Comparison of ENCODE assay signal across 8 cellular contexts in the genomic region with DNA sequence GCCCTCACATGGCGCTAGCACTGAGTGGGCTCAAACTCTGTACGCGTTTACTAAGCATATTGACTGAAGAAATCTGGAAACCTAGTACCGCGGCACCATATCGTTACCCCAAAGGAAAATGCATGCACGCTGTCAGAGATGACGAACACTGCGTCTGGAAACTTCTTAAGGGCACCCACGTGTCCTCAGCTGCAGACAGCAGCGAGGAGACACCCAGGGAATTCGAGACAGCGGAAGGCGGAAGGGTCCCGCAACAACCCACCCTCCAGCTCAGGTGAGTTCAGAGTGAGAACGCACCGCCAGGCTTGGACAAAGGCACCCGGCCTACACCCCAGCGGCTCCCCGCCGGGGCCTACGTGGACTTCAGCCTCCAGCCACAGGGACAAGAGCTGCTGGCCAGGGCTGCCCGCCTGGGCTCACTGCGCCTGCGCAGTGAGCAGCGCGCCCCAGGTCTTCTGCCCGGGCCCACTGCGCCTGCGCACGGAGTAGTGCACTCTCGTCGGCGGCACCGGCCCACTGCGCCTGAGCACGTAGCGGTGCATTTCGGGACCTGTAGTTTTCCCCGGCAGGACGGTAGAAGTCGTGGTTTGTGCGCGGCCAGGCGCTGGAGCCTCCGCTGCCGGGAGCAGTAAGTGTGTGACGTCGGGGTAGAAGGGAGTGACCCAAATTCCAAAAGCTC. TPM values are rescaled to one million over a fixed set of nuclear protein-coding genes. Genes with fewer than 3 reads are reported as not detected.
A peak's percentile ranks its signal among the peaks of the same experiment; 100 is the strongest.
DNase-seq lines count a peak whose midpoint lies in the region; ATAC-seq and TF ChIP-seq lines count a peak whose summit lies in the region.
"Not testable (repeated sequence)": the region's sequence is repeated elsewhere in the genome, so short reads cannot be mapped to it uniquely, and the experiment has no call there.

A gene with protein sequence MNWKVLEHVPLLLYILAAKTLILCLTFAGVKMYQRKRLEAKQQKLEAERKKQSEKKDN (plus strand): TSS at position 568 of the 679 bp plus-strand sequence. CDS start 3,998 bp downstream, outside the sequence.

- H3K4me2 ChIP-seq in mammary epithelial cell (ENCODE audit: insufficient read depth, low read depth, low read length): not testable (repeated sequence)

- dilution Hi-C loops in mammary epithelial cell (cut with HindIII; ENCODE audit: low sequenced_read_pairs): not testable (repeated sequence)

- CTCF ChIA-PET in T-cell (lab: Charles Lee); mammary epithelial cell (lab: Charles Lee; ENCODE audit: low non-redundant PET): not testable (repeated sequence)

- not testable (repeated sequence) for H3K27ac Mint-ChIP-seq in T-cell

- not testable (repeated sequence) for H3K36me3 ChIP-seq in mammary epithelial cell (ENCODE audit: insufficient read depth, low read length); right lobe of liver

- TF ChIP-seq CTCF in mammary epithelial cell (conservative IDR thresholded peaks at IDR 0.05 in 1 of 2, IDR thresholded peaks at IDR 0.05 in 1 of 2; ENCODE audit: extremely low read depth in 1 of 2, insufficient read depth in 1 of 2, low read depth in 1 of 2, low read length in 2 of 2); right lobe of liver (IDR thresholded peaks at IDR 0.05): not testable (repeated sequence)

- not testable (repeated sequence) for H4K20me1 ChIP-seq in mammary epithelial cell (ENCODE audit: insufficient read depth, low read length)

- H3K4me1 Mint-ChIP-seq in T-cell: not testable (repeated sequence)

- ATAC-seq in GM18499 (IDR thresholded peaks at IDR 0.05; ENCODE audit: insufficient read depth, unreplicated experiment): peak; percentile 53
- peak; percentile 98 for ATAC-seq in GM19463 (IDR thresholded peaks at IDR 0.05; ENCODE audit: unreplicated experiment)
- ATAC-seq in HG02678 (IDR thresholded peaks at IDR 0.05; ENCODE audit: unreplicated experiment): peak; percentile 96
- peak; percentile 96 for ATAC-seq in HG03280 (IDR thresholded peaks at IDR 0.05; ENCODE audit: unreplicated experiment)
- peak; percentile 96 to 98 (median 96) for ATAC-seq in T-cell (replicated peaks in 1 of 4)
- peak; percentile 96 to 98 (median 97) for ATAC-seq in right lobe of liver
- peak; percentile 97 for ATAC-seq in stimulated activated naive CD8-positive, alpha-beta T cell treated with anti-CD3 and anti-CD28 coated beads, Interleukin-15, Interleukin-2, amounts not matched to agents 100 U/mL and 50 U/mL, for 24 hours

- not testable (repeated sequence) for H3K9me3 Mint-ChIP-seq in T-cell

- H2AFZ ChIP-seq in mammary epithelial cell (ENCODE audit: low read depth, low read length): not testable (repeated sequence)

- not testable (repeated sequence) for H3K9ac ChIP-seq in mammary epithelial cell (ENCODE audit: insufficient read depth, low read length)

- H3K4me3 Mint-ChIP-seq in T-cell: not testable (repeated sequence)

- in situ Hi-C loops in mammary epithelial cell (cut with MboI; ENCODE audit: low sequenced_read_pairs in 2 of 2): not testable (repeated sequence)

- not testable (repeated sequence) for H3K27ac ChIP-seq in mammary epithelial cell (ENCODE audit: insufficient read depth, low read depth, low read length); right lobe of liver

- H3K9me3 ChIP-seq in mammary epithelial cell (replicated peaks; ENCODE audit: insufficient read depth, low read length); right lobe of liver: not testable (repeated sequence)

- intact Hi-C loops in mammary epithelial cell (cut with micrococcal nuclease); right lobe of liver (cut with DNase I): not testable (repeated sequence)

- POLR2A ChIA-PET in T-cell (lab: Charles Lee): not testable (repeated sequence)

- not testable (repeated sequence) for H3K79me2 ChIP-seq in mammary epithelial cell (ENCODE audit: insufficient read depth, low read length)

- H3K4me3 ChIP-seq in mammary epithelial cell (replicated peaks in 1 of 3; ENCODE audit: insufficient read depth in 1 of 3, low read depth in 2 of 3, low read length in 3 of 3); right lobe of liver: not testable (repeated sequence)

- TSS peak; percentile 54 for BruUV-seq in mammary epithelial cell (replicated peaks; lab: Mats Ljungman, UMichigan)

- H3K36me3 Mint-ChIP-seq in T-cell: not testable (repeated sequence)

- TF ChIP-seq POLR2A in right lobe of liver (IDR thresholded peaks at IDR 0.05): not testable (repeated sequence)

- not testable (repeated sequence) for DNase-seq in T-cell; mammary epithelial cell; right lobe of liver; stimulated activated naive CD8-positive, alpha-beta T cell treated with anti-CD3 and anti-CD28 coated beads, Interleukin-15, Interleukin-2, amounts not matched to agents 100 U/mL and 50 U/mL, for 24 hours

- no CpG with 5 or more reads among the region's 49 CpGs for WGBS in mammary epithelial cell (ENCODE audit: low coverage, missing lambda C conversion rate)
- WGBS in right lobe of liver (ENCODE audit: insufficient coverage, low coverage, low lambda C conversion rate, missing lambda C conversion rate): no CpG with 5 or more reads among the region's 49 CpGs

- not testable (repeated sequence) for H3K27me3 Mint-ChIP-seq in T-cell

- H3K27me3 ChIP-seq in mammary epithelial cell (ENCODE audit: insufficient read depth, low read length); right lobe of liver: not testable (repeated sequence)

- not testable (repeated sequence) for H3K4me1 ChIP-seq in mammary epithelial cell (ENCODE audit: insufficient read depth, low read length); right lobe of liver

RNA-seq across cellular contexts. Expression of the gene that starts here (rescaled TPM):
- total RNA-seq in T-cell: 10 to 100 TPM in 1 of 5 donors, 1 to 10 TPM in 4; 7.1 to 11.7 (median 8.3) TPM
- total RNA-seq in mammary epithelial cell: 1 to 10 TPM; 2.5 to 5.0 TPM
- polyA plus RNA-seq in mammary epithelial cell: 8.4 TPM
- not detected for polyA minus RNA-seq in mammary epithelial cell
- 10 to 100 TPM in 2 of 6 experiments, 1 to 10 TPM in 3, under 1 TPM in 1; 0.51 to 12.3 (median 4.6) TPM for total RNA-seq in right lobe of liver
